In the genomic region with DNA sequence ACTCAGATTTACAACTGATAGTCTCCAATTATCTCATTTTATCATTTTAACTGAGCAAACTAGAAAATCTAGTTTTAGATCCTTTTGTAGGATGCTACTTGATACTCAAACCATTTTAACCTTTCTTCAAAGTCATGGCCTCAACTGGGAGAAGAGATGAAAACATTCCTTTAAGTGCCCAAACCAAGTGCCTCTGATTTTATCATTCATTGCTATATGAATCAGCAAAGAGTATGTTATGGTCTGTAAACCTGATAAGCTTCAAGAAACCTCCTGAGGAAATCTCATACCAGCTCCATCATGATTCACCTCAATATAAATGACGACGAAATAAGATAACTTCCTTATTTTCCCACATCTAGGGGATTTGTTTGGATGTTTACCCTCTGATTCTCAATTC, we compare ENCODE assay signal across 22 cellular contexts.
DNase-seq lines count a peak whose midpoint lies in the region; ATAC-seq, FAIRE-seq and TF ChIP-seq lines count a peak whose summit lies in the region.
"Had no signal": no experiment of that assay in that cellular context is flagged by ENCODE, and none has a peak within 500 bp of the region (broad histone marks: within the 10 kb centered on the region; RNA-seq: fewer than 3 reads in every experiment).

No MANE protein-coding gene starts in this region.

- DNase-seq in HTR-8/SVneo (ENCODE audit: insufficient read length, low spot score) (peak; percentile 1), astrocyte of the spinal cord (ENCODE audit: low read depth, low spot score) (peak; percentile 24), foreskin keratinocyte (peak in 1 of 2 donors; percentile 55), skeletal muscle cell (ENCODE audit: low read depth) (peak; percentile 10), tibial nerve (ENCODE audit: low spot score in 2 of 2) (no peak), GM13977 (ENCODE audit: low spot score) (no peak)
- DNase-seq in stimulated activated CD4-positive, alpha-beta T cell treated with anti-CD3 and anti-CD28 coated beads, Interleukin-4, amount 100 ng/mL, for 1 hour, result no peak
- DNase-seq: activated CD4-positive, alpha-beta memory T cell treated with anti-CD3 and anti-CD28 coated beads for 36 hours; activated effector memory CD4-positive, alpha-beta T cell treated with Interleukin-2 at 50 U/mL for 16 hours; activated naive CD8-positive, alpha-beta T cell treated with anti-CD3 and anti-CD28 coated beads, Interleukin-2, amount 10 ng/mL, durations not matched to agents 7 days and 5 days; caudate nucleus; DMS79; GOT3; NCI-H2171; stimulated activated CD4-positive, alpha-beta T cell treated with anti-CD3 and anti-CD28 coated beads, Interleukin-4, amount 100 ng/mL, for 24 hours; stimulated activated naive CD8-positive, alpha-beta T cell treated with anti-CD3 and anti-CD28 coated beads, Interleukin-15, amount 100 ng/mL, for 72 hours; transverse colon had no signal

- no peak overlapping the region for H3K4me3 ChIP-seq in astrocyte of the spinal cord (ENCODE audit: low read depth, low read length)
- no peak overlapping the region for H3K4me3 ChIP-seq in skeletal muscle cell (ENCODE audit: low read depth, low read length)
- H3K4me3 ChIP-seq in tibial nerve, result no peak overlapping the region
- H3K4me3 ChIP-seq: gastroesophageal sphincter, transverse colon had no signal

- no peak for TF ChIP-seq EP300 in tibial nerve (IDR thresholded peaks at IDR 0.05)

- in situ Hi-C loops in astrocyte of the spinal cord (cut with HindIII; ENCODE audit: low sequenced_read_pairs), result no loop called here
- in situ Hi-C loops in GM13977 (cut with MboI; ENCODE audit: low pct_unique_long_range_greater_than_20kb, low sequenced_read_pairs, unreplicated experiment), result no loop called here

- H3K4me1 ChIP-seq in foreskin keratinocyte (peaks cover 11% of the 10 kb centered on the region), tibial nerve (no peaks in the 10 kb centered on the region)
- H3K4me1 ChIP-seq: gastroesophageal sphincter, transverse colon had no signal

- FAIRE-seq in HTR-8/SVneo (lab: Jason Lieb, UNC), result no peak
- FAIRE-seq: GM12892, keratinocyte had no signal

- no peaks in the 10 kb centered on the region for H3K9me3 ChIP-seq in tibial nerve
- H3K9me3 ChIP-seq: gastroesophageal sphincter, neutrophil, transverse colon had no signal

- TF ChIP-seq POLR2A in tibial nerve (IDR thresholded peaks at IDR 0.05), result no peak

- ATAC-seq in foreskin keratinocyte (peak; percentile 23), GM18502 (IDR thresholded peaks at IDR 0.05; ENCODE audit: poor library complexity, unreplicated experiment) (no peak)
- ATAC-seq: gastroesophageal sphincter; stimulated activated naive CD8-positive, alpha-beta T cell treated with anti-CD3 and anti-CD28 coated beads, Interleukin-15, amount 100 ng/mL, for 72 hours had no signal

- no peak for TF ChIP-seq CTCF in astrocyte of the spinal cord (IDR thresholded peaks at IDR 0.05; ENCODE audit: low read depth, low read length)
- TF ChIP-seq CTCF in foreskin keratinocyte (conservative IDR thresholded peaks at IDR 0.05), result no peak
- no peak for TF ChIP-seq CTCF in tibial nerve (IDR thresholded peaks at IDR 0.05)
- no peak for TF ChIP-seq CTCF in GM13977 (IDR thresholded peaks at IDR 0.05; ENCODE audit: extremely low read depth, insufficient read depth, missing control alignments)

- no peaks in the 10 kb centered on the region for H3K36me3 ChIP-seq in tibial nerve
- H3K36me3 ChIP-seq: neutrophil, transverse colon had no signal

- H3K27me3 ChIP-seq in foreskin keratinocyte, result no peaks in the 10 kb centered on the region
- no peaks in the 10 kb centered on the region for H3K27me3 ChIP-seq in tibial nerve
- H3K27me3 ChIP-seq: gastroesophageal sphincter, neutrophil, transverse colon had no signal

- no peak overlapping the region for H3K27ac ChIP-seq in foreskin keratinocyte
- no peak overlapping the region for H3K27ac ChIP-seq in tibial nerve
- H3K27ac ChIP-seq: gastroesophageal sphincter, neutrophil, transverse colon had no signal

- WGBS in tibial nerve, 2 donors, result 91 to 97% methylated on average over 2 of the region's 2 CpGs

Comparison
In these comparisons a context has a peak if more than half of its experiments do, and no peak if none do; other contexts are left out.
1. DNase-seq: peak in HTR-8/SVneo (single experiment), astrocyte of the spinal cord (single experiment) and skeletal muscle cell (single experiment); none in stimulated activated CD4-positive, alpha-beta T cell treated with anti-CD3 and anti-CD28 coated beads, Interleukin-4, amount 100 ng/mL, for 1 hour (single experiment), tibial nerve (0 of 2) and GM13977 (single experiment).